Comparison of ENCODE assay signal across 22 cellular contexts in genomic region chr10:95873139-95873538, GRCh38. TPM values are rescaled to one million over a fixed set of nuclear protein-coding genes. Genes with fewer than 3 reads are reported as not detected.
A peak's percentile ranks its signal among the peaks of the same experiment; 100 is the strongest.
DNase-seq lines count a peak whose midpoint lies in the region; ATAC-seq, FAIRE-seq and TF ChIP-seq lines count a peak whose summit lies in the region.
"Had no signal": no experiment of that assay in that cellular context is flagged by ENCODE, and none has a peak within 500 bp of the region (broad histone marks: within the 10 kb centered on the region; RNA-seq: fewer than 3 reads in every experiment).

No MANE protein-coding gene starts in this region.

- POLR2A ChIA-PET in MCF 10A (lab: Yijun Ruan, JAX) (no interaction called here), GM12878 (lab: Charles Lee) (interaction anchor here (0.5 kb wide), 1 partner anchor 28 kb away, joined by 3 read pairs; no protein-coding TSS in a partner anchor)

- TF ChIP-seq CTCF in MCF 10A (IDR thresholded peaks at IDR 0.05; ENCODE audit: unreplicated experiment): no peak
- no peak for TF ChIP-seq CTCF in mammary epithelial cell (conservative IDR thresholded peaks at IDR 0.05 in 1 of 2, IDR thresholded peaks at IDR 0.05 in 1 of 2; ENCODE audit: extremely low read depth in 1 of 2, insufficient read depth in 1 of 2, low read depth in 1 of 2, low read length in 2 of 2)
- no peak for TF ChIP-seq CTCF in GM12878 (IDR thresholded peaks at IDR 0.05 in 2 of 3, conservative IDR thresholded peaks at IDR 0.05 in 1 of 3; ENCODE audit: control insufficient read depth in 2 of 3, extremely low read depth in 1 of 3, insufficient read depth in 1 of 3, low read depth in 3 of 3, low read length in 3 of 3)

- H2AFZ ChIP-seq in mammary epithelial cell (ENCODE audit: low read depth, low read length) (no peak overlapping the region), GM12878 (ENCODE audit: control insufficient read depth, low read depth, low read length) (no peak overlapping the region)
- H2AFZ ChIP-seq: GM23248 had no signal

- CTCF ChIA-PET in MCF 10A (lab: Yijun Ruan, JAX): interaction anchor here (0.5 to 1.2 kb wide), 3 partner anchors 8 to 179 kb away, joined by 3 to 6 read pairs (median 6); partner anchors contain the start of gene TCTN3
- CTCF ChIA-PET in mammary epithelial cell (lab: Charles Lee; ENCODE audit: low non-redundant PET): no interaction called here
- CTCF ChIA-PET in GM12878 (lab: Yijun Ruan, JAX): interaction anchor here (0.8 to 1.7 kb wide), 2 partner anchors 14 to 179 kb away, joined by 3 to 4 read pairs; partner anchors contain the start of gene TCTN3

- no peaks in the 10 kb centered on the region for H3K79me2 ChIP-seq in mammary epithelial cell (ENCODE audit: insufficient read depth, low read length)
- H3K79me2 ChIP-seq in GM12878 (ENCODE audit: control insufficient read depth, insufficient read depth, low read length): no peaks in the 10 kb centered on the region

- H3K36me3 Mint-ChIP-seq in MCF 10A (ENCODE audit: insufficient read depth, unreplicated experiment): peaks cover 24% of the 10 kb centered on the region
- peaks cover 44% of the 10 kb centered on the region for H3K36me3 Mint-ChIP-seq in memory B cell
- H3K36me3 Mint-ChIP-seq in stimulated activated naive B cell treated with anti-CD40 and anti-IgM and Interleukin-4, amounts not matched to agents 10 μg/mL and 1 μg/mL and 100 μg/mL, for 72 hours: peaks cover 52 to 62% of the 10 kb centered on the region in 2 donors

- H4K20me1 ChIP-seq in mammary epithelial cell (ENCODE audit: insufficient read depth, low read length) (no peaks in the 10 kb centered on the region), GM12878 (ENCODE audit: control insufficient read depth, insufficient read depth) (no peaks in the 10 kb centered on the region)

- H3K4me1 Mint-ChIP-seq in MCF 10A (ENCODE audit: insufficient read depth, unreplicated experiment) (no peaks in the 10 kb centered on the region), memory B cell (peaks cover 4% of the 10 kb centered on the region)
- H3K4me1 Mint-ChIP-seq in stimulated activated naive B cell treated with anti-CD40 and anti-IgM and Interleukin-4, amounts not matched to agents 10 μg/mL and 1 μg/mL and 100 μg/mL, for 72 hours: peaks cover 8 to 34% of the 10 kb centered on the region in 2 donors

- BruUV-seq in MCF 10A (replicated peaks; lab: Mats Ljungman, UMichigan) (TSS peak; percentile 25), mammary epithelial cell (replicated peaks; lab: Mats Ljungman, UMichigan) (no TSS peak), GM12878 (replicated peaks; lab: Mats Ljungman, UMichigan) (no TSS peak)

- H3K9me3 ChIP-seq in mammary epithelial cell (replicated peaks; ENCODE audit: insufficient read depth, low read length): no peaks in the 10 kb centered on the region
- H3K9me3 ChIP-seq in GM12878 (replicated peaks; ENCODE audit: control insufficient read depth, insufficient read depth, low read length): peaks cover 10% of the 10 kb centered on the region; the same call in 2 of the 3 replicates
- H3K9me3 ChIP-seq in SJCRH30 (replicated peaks): no peaks in the 10 kb centered on the region
- H3K9me3 ChIP-seq: BE2C had no signal

- no peaks in the 10 kb centered on the region for H3K9me3 Mint-ChIP-seq in MCF 10A (ENCODE audit: unreplicated experiment)
- H3K9me3 Mint-ChIP-seq in memory B cell: peaks cover 4% of the 10 kb centered on the region
- H3K9me3 Mint-ChIP-seq in stimulated activated naive B cell treated with anti-CD40 and anti-IgM and Interleukin-4, amounts not matched to agents 10 μg/mL and 1 μg/mL and 100 μg/mL, for 72 hours: peaks cover 15 to 17% of the 10 kb centered on the region in 2 donors

- ATAC-seq in GM12878 (no peak), memory B cell (ENCODE audit: low read depth) (no peak)
- ATAC-seq in stimulated activated naive B cell treated with anti-CD40 and anti-IgM and Interleukin-4, amounts not matched to agents 10 μg/mL and 1 μg/mL and 100 μg/mL, for 72 hours (replicated peaks): no peak

- no peak overlapping the region for H3K27ac ChIP-seq in mammary epithelial cell (ENCODE audit: insufficient read depth, low read depth, low read length)
- H3K27ac ChIP-seq in GM12878 (ENCODE audit: control insufficient read depth, insufficient read depth): no peak overlapping the region
- H3K27ac ChIP-seq in SJCRH30: no peak overlapping the region
- H3K27ac ChIP-seq: C4-2B, GM23248 had no signal

- H3K9ac ChIP-seq in mammary epithelial cell (ENCODE audit: insufficient read depth, low read length): no peak overlapping the region
- H3K9ac ChIP-seq in GM12878 (ENCODE audit: control insufficient read depth, insufficient read depth, low read length): no peak overlapping the region
- H3K9ac ChIP-seq: GM23248 had no signal

- H3K4me1 ChIP-seq in mammary epithelial cell (ENCODE audit: insufficient read depth, low read length): no peaks in the 10 kb centered on the region
- 0 out of 2 replicates have a peak, but pooled peaks cover 3% of the 10 kb centered on the region for H3K4me1 ChIP-seq in GM12878 (ENCODE audit: control insufficient read depth, insufficient read depth, low read length)
- H3K4me1 ChIP-seq in SJCRH30: no peaks in the 10 kb centered on the region
- H3K4me1 ChIP-seq: BE2C had no signal

- peak; percentile 25; the same call in 1 of the 2 replicates for TF ChIP-seq POLR2A in GM12878 (IDR thresholded peaks at IDR 0.05; ENCODE audit: low read depth, low read length)

- no peak for TF ChIP-seq RAD21 in GM12878 (IDR thresholded peaks at IDR 0.05; ENCODE audit: insufficient read depth, low read depth, low read length)

- DNase-seq in MCF 10A (ENCODE audit: unreplicated experiment): no peak
- no peak for DNase-seq in mammary epithelial cell
- DNase-seq in GM12878 (ENCODE audit: low read depth, low spot score): no peak
- DNase-seq in memory B cell (ENCODE audit: low spot score in 2 of 2): no peak
- no peak for DNase-seq in stimulated activated naive B cell treated with anti-CD40 and anti-IgM and Interleukin-4, amounts not matched to agents 10 μg/mL and 1 μg/mL and 100 μg/mL, for 72 hours
- no peak for DNase-seq in SJCRH30
- no peak for DNase-seq in NCI-H82 treated with DMSO at 0.1 percent for 48 hours (lab: John Stamatoyannopoulos, UW; ENCODE audit: unreplicated experiment)
- no peak for DNase-seq in Ammon's horn (ENCODE audit: low spot score)
- DNase-seq: 8988T; ACHN; BE2C; CD4-positive, alpha-beta memory T cell; DMS153; DMS79 treated with DMSO at 0.1 percent for 48 hours; EL; GM23248; H9 had no signal

- TF ChIP-seq EP300 in GM12878 (IDR thresholded peaks at IDR 0.05; ENCODE audit: borderline replicate concordance in 1 of 2, control insufficient read depth in 1 of 2, low read depth in 2 of 2, low read length in 2 of 2): no peak

- H3K4me2 ChIP-seq in mammary epithelial cell (ENCODE audit: insufficient read depth, low read depth, low read length) (no peak overlapping the region), GM12878 (ENCODE audit: control insufficient read depth, insufficient read depth) (no peak overlapping the region)

- SMC1A ChIA-PET in GM12878 (lab: Charles Lee; ENCODE audit: uncharacterized antibody, unreplicated experiment): interaction anchor here (0.7 to 1.7 kb wide), 5 partner anchors 8 to 179 kb away, joined by 3 to 5 read pairs (median 4); partner anchors contain the start of gene TCTN3

- H3K27me3 ChIP-seq in mammary epithelial cell (ENCODE audit: insufficient read depth, low read length) (no peaks in the 10 kb centered on the region), GM12878 (replicated peaks in 1 of 2; ENCODE audit: control insufficient read depth in 2 of 2, insufficient read depth in 2 of 2, low read length in 1 of 2) (no peaks in the 10 kb centered on the region), SJCRH30 (no peaks in the 10 kb centered on the region)
- H3K27me3 ChIP-seq: BE2C had no signal

- in situ Hi-C loops in mammary epithelial cell (cut with MboI; ENCODE audit: low sequenced_read_pairs in 2 of 2): no loop called here
- in situ Hi-C loops in GM12878 (cut with MboI): no loop called here

- H3K4me3 Mint-ChIP-seq in MCF 10A (ENCODE audit: unreplicated experiment) (no peak overlapping the region), memory B cell (no peak overlapping the region)
- H3K4me3 Mint-ChIP-seq in stimulated activated naive B cell treated with anti-CD40 and anti-IgM and Interleukin-4, amounts not matched to agents 10 μg/mL and 1 μg/mL and 100 μg/mL, for 72 hours: no peak overlapping the region
- H3K4me3 Mint-ChIP-seq: CD4-positive, alpha-beta memory T cell; H9; IgD-negative memory B cell had no signal

- dilution Hi-C loops in mammary epithelial cell (cut with HindIII; ENCODE audit: low sequenced_read_pairs): no loop called here

- H3K27ac Mint-ChIP-seq in MCF 10A (ENCODE audit: low read depth, unreplicated experiment) (no peak overlapping the region), memory B cell (peak overlapping the region; percentile 86)
- H3K27ac Mint-ChIP-seq in stimulated activated naive B cell treated with anti-CD40 and anti-IgM and Interleukin-4, amounts not matched to agents 10 μg/mL and 1 μg/mL and 100 μg/mL, for 72 hours: peak overlapping the region; percentile 63

- no peak for FAIRE-seq in GM12878 (lab: Jason Lieb, UNC)
- FAIRE-seq: D721Med, G401.6 had no signal

- RAD21 ChIA-PET in GM12878 (lab: Charles Lee; ENCODE audit: unreplicated experiment): no interaction called here

- H3K36me3 ChIP-seq in mammary epithelial cell (ENCODE audit: insufficient read depth, low read length) (peaks cover 3% of the 10 kb centered on the region), GM12878 (ENCODE audit: control insufficient read depth in 2 of 2, insufficient read depth in 2 of 2, low read length in 1 of 2) (peaks cover 8 to 19% of the 10 kb centered on the region in 2 experiments; a peak in 3 of 4 replicates), SJCRH30 (0 out of 2 replicates have a peak, but pooled peaks cover 3% of the 10 kb centered on the region)
- H3K36me3 ChIP-seq: BE2C had no signal

- intact Hi-C loops in MCF 10A (cut with micrococcal nuclease): no loop called here
- intact Hi-C loops in mammary epithelial cell (cut with micrococcal nuclease): no loop called here
- intact Hi-C loops in GM12878 (cut with micrococcal nuclease; ENCODE audit: unreplicated experiment): no loop called here

- 100% methylated on average over 2 of the region's 2 CpGs for WGBS in mammary epithelial cell (ENCODE audit: low coverage, missing lambda C conversion rate)
- whole genome bisulfite sequencing in GM12878 (ENCODE audit: insufficient coverage, insufficient replicate concordance, low lambda C conversion rate, missing lambda C conversion rate): 97% methylated on average over 2 of the region's 2 CpGs

- H3K27me3 Mint-ChIP-seq in MCF 10A (ENCODE audit: insufficient read depth, unreplicated experiment): no peaks in the 10 kb centered on the region
- H3K27me3 Mint-ChIP-seq in memory B cell: no peaks in the 10 kb centered on the region
- H3K27me3 Mint-ChIP-seq in stimulated activated naive B cell treated with anti-CD40 and anti-IgM and Interleukin-4, amounts not matched to agents 10 μg/mL and 1 μg/mL and 100 μg/mL, for 72 hours: no peaks in the 10 kb centered on the region
- H3K27me3 Mint-ChIP-seq: CD4-positive, alpha-beta memory T cell; IgD-negative memory B cell had no signal

- H3K4me3 ChIP-seq in mammary epithelial cell (replicated peaks in 1 of 3; ENCODE audit: insufficient read depth in 1 of 3, low read depth in 2 of 3, low read length in 3 of 3) (no peak overlapping the region), GM12878 (no peak overlapping the region), SJCRH30 (no peak overlapping the region)
- H3K4me3 ChIP-seq: GM23248 had no signal

RNA-seq across cellular contexts. Expression of gene CC2D2B, which starts 34.6 kb away (rescaled TPM):
- total RNA-seq in MCF 10A (2022): not detected in 2 replicates
- total RNA-seq in mammary epithelial cell: under 1 TPM in 1 of 2 donors, not detected in 1; 0.33 TPM
- polyA plus RNA-seq in mammary epithelial cell: 0.08 TPM
- polyA minus RNA-seq in mammary epithelial cell: not detected
- 68.4 and 68.6 TPM in 2 replicates for total RNA-seq in GM12878 (2013; cell fraction: nucleolus; rRNA removed)
- 1.3 and 1.9 TPM in 2 replicates for total RNA-seq in GM12878 (2014; rRNA removed)
- 1.5 TPM in 2 replicates for total RNA-seq in GM12878 (2014; rRNA removed; fragmentation: Illumina TruSeq; extraction: Trizol)
- total RNA-seq in GM12878 (2021): 0.72 and 0.80 TPM in 2 replicates
- polyA plus RNA-seq in GM12878 (2011; ENCODE audit: low read depth): 0.16 TPM
- polyA plus RNA-seq in GM12878 (2011; rRNA removed): 2.8 and 5.5 TPM in 2 replicates
- 0.54 and 0.60 TPM in 2 replicates for polyA plus RNA-seq in GM12878 (2011; cell fraction: cytosol; rRNA removed)
- 4.7 and 6.6 TPM in 2 replicates for polyA plus RNA-seq in GM12878 (2011; cell fraction: nucleus; rRNA removed)
- polyA plus RNA-seq in GM12878 (2012): 0.58 and 1.2 TPM in 2 replicates
- 0.74 and 0.78 TPM in 2 replicates for polyA plus RNA-seq in GM12878 (2014; fragmentation: Illumina TruSeq; extraction: Trizol)
- under 1 TPM; 0.42 to 0.58 TPM for polyA plus RNA-seq in GM12878 (2014; fragmentation: Nextera tagmentation; extraction: Ambion mirVana)
- polyA plus RNA-seq in GM12878 (2014; rRNA removed): 0.32 and 1.4 TPM in 2 replicates
- under 1 TPM; 0.54 to 0.79 TPM for polyA plus RNA-seq in GM12878 (2016; fragmentation: Nextera tagmentation; extraction: Ambion mirVana)
- polyA minus RNA-seq in GM12878 (2011; rRNA and poly(A)+ RNA removed): 2.2 and 2.9 TPM in 2 replicates
- polyA minus RNA-seq in GM12878 (2011; cell fraction: cytosol; rRNA and poly(A)+ RNA removed): 0.52 and 0.80 TPM in 2 replicates
- polyA minus RNA-seq in GM12878 (2011; cell fraction: nucleus; rRNA and poly(A)+ RNA removed): 7.5 and 8.0 TPM in 2 replicates
- total RNA-seq in SJCRH30 (2014; rRNA removed; shearing (Covaris generic)): 0.05 TPM in 1 of 2 replicates, not detected in the other
- total RNA-seq: GM23248, HT1080 had no signal
